16 cellular contexts compared by ENCODE assay signal in genomic region chr16:12064291-12064690, GRCh38.
DNase-seq lines count a peak whose midpoint lies in the region; ATAC-seq and TF ChIP-seq lines count a peak whose summit lies in the region.
"Had no signal": no experiment of that assay in that cellular context is flagged by ENCODE, and none has a peak within 500 bp of the region (broad histone marks: within the 10 kb centered on the region; RNA-seq: fewer than 3 reads in every experiment).

No MANE protein-coding gene starts in this region.

- peaks cover 27% of the 10 kb centered on the region for H3K4me1 Mint-ChIP-seq in MCF 10A (ENCODE audit: insufficient read depth, unreplicated experiment)
- peaks cover 13% of the 10 kb centered on the region for H3K4me1 Mint-ChIP-seq in chondrocyte (ENCODE audit: low read depth)
- peaks cover 37% of the 10 kb centered on the region for H3K4me1 Mint-ChIP-seq in stimulated activated memory B cell treated with anti-CD40 and anti-IgM and Interleukin-4, amounts not matched to agents 10 μg/mL and 1 μg/mL and 100 μg/mL, for 72 hours

- no TSS peak for BruUV-seq in MCF 10A (replicated peaks; lab: Mats Ljungman, UMichigan)
- no TSS peak for BruUV-seq in mammary epithelial cell (replicated peaks; lab: Mats Ljungman, UMichigan)

- 87% methylated on average over 5 of the region's 11 CpGs for whole genome bisulfite sequencing in mammary epithelial cell (ENCODE audit: low coverage, missing lambda C conversion rate)

- H3K9me3 Mint-ChIP-seq in MCF 10A (ENCODE audit: unreplicated experiment) (no peaks in the 10 kb centered on the region), chondrocyte (ENCODE audit: low read depth) (no peaks in the 10 kb centered on the region)
- H3K9me3 Mint-ChIP-seq in stimulated activated memory B cell treated with anti-CD40 and anti-IgM and Interleukin-4, amounts not matched to agents 10 μg/mL and 1 μg/mL and 100 μg/mL, for 72 hours: no peaks in the 10 kb centered on the region
- H3K9me3 Mint-ChIP-seq: CD4-positive, CD25-positive, alpha-beta regulatory T cell; HFFc6 had no signal

- TF ChIP-seq CTCF in MCF 10A (IDR thresholded peaks at IDR 0.05; ENCODE audit: unreplicated experiment) (no peak), mammary epithelial cell (conservative IDR thresholded peaks at IDR 0.05 in 1 of 2, IDR thresholded peaks at IDR 0.05 in 1 of 2; ENCODE audit: extremely low read depth in 1 of 2, insufficient read depth in 1 of 2, low read depth in 1 of 2, low read length in 2 of 2) (no peak), chondrocyte (IDR thresholded peaks at IDR 0.05) (no peak), vagina (IDR thresholded peaks at IDR 0.05) (no peak)

- H3K4me3 Mint-ChIP-seq in MCF 10A (ENCODE audit: unreplicated experiment): no peak overlapping the region
- H3K4me3 Mint-ChIP-seq in chondrocyte (ENCODE audit: unreplicated experiment): no peak overlapping the region
- H3K4me3 Mint-ChIP-seq in stimulated activated memory B cell treated with anti-CD40 and anti-IgM and Interleukin-4, amounts not matched to agents 10 μg/mL and 1 μg/mL and 100 μg/mL, for 72 hours: no peak overlapping the region
- H3K4me3 Mint-ChIP-seq: CD4-positive, CD25-positive, alpha-beta regulatory T cell had no signal

- no peak for TF ChIP-seq POLR2A in vagina (IDR thresholded peaks at IDR 0.05)

- DNase-seq in MCF 10A (ENCODE audit: unreplicated experiment) (no peak), mammary epithelial cell (no peak), chondrocyte (ENCODE audit: low spot score) (peak; percentile 79), vagina (ENCODE audit: extremely low spot score in 2 of 2) (no peak), NCI-H2081 (lab: John Stamatoyannopoulos, UW) (no peak), HAP-1 (ENCODE audit: low spot score in 2 of 2) (no peak), NCI-H1436 treated with DMSO at 0.1 percent for 48 hours (lab: John Stamatoyannopoulos, UW) (no peak)
- DNase-seq: 8988T; AML-193; CD4-positive, CD25-positive, alpha-beta regulatory T cell; DMS53; GF-D8; HCEC 1CT; HFFc6 had no signal

- no peaks in the 10 kb centered on the region for H4K20me1 ChIP-seq in mammary epithelial cell (ENCODE audit: insufficient read depth, low read length)
- H4K20me1 ChIP-seq: BLaER1 had no signal

- H3K36me3 Mint-ChIP-seq in MCF 10A (ENCODE audit: insufficient read depth, unreplicated experiment): peaks cover 6% of the 10 kb centered on the region
- no peaks in the 10 kb centered on the region for H3K36me3 Mint-ChIP-seq in chondrocyte (ENCODE audit: low read depth)
- H3K36me3 Mint-ChIP-seq in stimulated activated memory B cell treated with anti-CD40 and anti-IgM and Interleukin-4, amounts not matched to agents 10 μg/mL and 1 μg/mL and 100 μg/mL, for 72 hours: peaks cover 46% of the 10 kb centered on the region
- H3K36me3 Mint-ChIP-seq: CD4-positive, CD25-positive, alpha-beta regulatory T cell had no signal

- in situ Hi-C loops in mammary epithelial cell (cut with MboI; ENCODE audit: low sequenced_read_pairs in 2 of 2): loop anchor here in 1 of 2 donors (25.0 kb wide), 2 partner anchors 202 to 652 kb away; partner anchors contain the start of gene RSL1D1
- in situ Hi-C loops in HAP-1 (cut with MboI; ENCODE audit: low sequenced_read_pairs): loop anchor here (10.0 to 25.0 kb wide), 3 partner anchors 119 to 677 kb away; partner anchors contain the start of gene NPIPB2

- H3K27me3 ChIP-seq in mammary epithelial cell (ENCODE audit: insufficient read depth, low read length) (no peaks in the 10 kb centered on the region), vagina (no peaks in the 10 kb centered on the region), HAP-1 (ENCODE audit: low read depth) (no peaks in the 10 kb centered on the region)
- H3K27me3 ChIP-seq: BLaER1 had no signal

- CTCF ChIA-PET in MCF 10A (lab: Yijun Ruan, JAX): interaction anchor here (1.2 to 5.3 kb wide), 3 partner anchors 93 to 116 kb away, joined by 4 to 44 read pairs (median 13); no protein-coding TSS in a partner anchor
- CTCF ChIA-PET in mammary epithelial cell (lab: Charles Lee; ENCODE audit: low non-redundant PET): no interaction called here

- H3K27ac Mint-ChIP-seq in MCF 10A (ENCODE audit: low read depth, unreplicated experiment) (peak overlapping the region; percentile 76), chondrocyte (ENCODE audit: unreplicated experiment) (no peak overlapping the region)
- peak overlapping the region; percentile 56 for H3K27ac Mint-ChIP-seq in stimulated activated memory B cell treated with anti-CD40 and anti-IgM and Interleukin-4, amounts not matched to agents 10 μg/mL and 1 μg/mL and 100 μg/mL, for 72 hours

- H3K27ac ChIP-seq in mammary epithelial cell (ENCODE audit: insufficient read depth, low read depth, low read length): no peak overlapping the region
- H3K27ac ChIP-seq in vagina: peak overlapping the region; percentile 79
- H3K27ac ChIP-seq: BLaER1 had no signal

- H3K27me3 Mint-ChIP-seq in MCF 10A (ENCODE audit: insufficient read depth, unreplicated experiment) (no peaks in the 10 kb centered on the region), chondrocyte (ENCODE audit: low read depth) (no peaks in the 10 kb centered on the region)
- H3K27me3 Mint-ChIP-seq in stimulated activated memory B cell treated with anti-CD40 and anti-IgM and Interleukin-4, amounts not matched to agents 10 μg/mL and 1 μg/mL and 100 μg/mL, for 72 hours: no peaks in the 10 kb centered on the region
- H3K27me3 Mint-ChIP-seq: CD4-positive, CD25-positive, alpha-beta regulatory T cell had no signal

- ATAC-seq in stimulated activated memory B cell treated with anti-CD40 and anti-IgM and Interleukin-4, amounts not matched to agents 10 μg/mL and 1 μg/mL and 100 μg/mL, for 72 hours: no peak

- H3K4me3 ChIP-seq in mammary epithelial cell (replicated peaks in 1 of 3; ENCODE audit: insufficient read depth in 1 of 3, low read depth in 2 of 3, low read length in 3 of 3) (no peak overlapping the region), vagina (no peak overlapping the region), HAP-1 (no peak overlapping the region)
- H3K4me3 ChIP-seq: BLaER1 had no signal

- POLR2A ChIA-PET in MCF 10A (lab: Yijun Ruan, JAX): interaction anchor here (0.9 kb wide), 1 partner anchor 157 kb away, joined by 3 read pairs; no protein-coding TSS in a partner anchor

- H3K9me3 ChIP-seq in mammary epithelial cell (replicated peaks; ENCODE audit: insufficient read depth, low read length) (no peaks in the 10 kb centered on the region), vagina (no peaks in the 10 kb centered on the region), HAP-1 (no peaks in the 10 kb centered on the region)
- H3K9me3 ChIP-seq: BLaER1 had no signal

- dilution Hi-C loops in mammary epithelial cell (cut with HindIII; ENCODE audit: low sequenced_read_pairs): no loop called here

- H3K36me3 ChIP-seq in mammary epithelial cell (ENCODE audit: insufficient read depth, low read length) (no peaks in the 10 kb centered on the region), vagina (peaks cover 0 to 2% of the 10 kb centered on the region in 2 donors), HAP-1 (replicated peaks) (no peaks in the 10 kb centered on the region)

- no peaks in the 10 kb centered on the region for H3K79me2 ChIP-seq in mammary epithelial cell (ENCODE audit: insufficient read depth, low read length)

- no peak overlapping the region for H2AFZ ChIP-seq in mammary epithelial cell (ENCODE audit: low read depth, low read length)

- intact Hi-C loops in MCF 10A (cut with micrococcal nuclease): no loop called here
- intact Hi-C loops in mammary epithelial cell (cut with micrococcal nuclease): loop anchor here (10.0 kb wide), 1 partner anchor 149 kb away; the partner anchor contains the start of gene GSPT1
- intact Hi-C loops in vagina (cut with DNase I): loop anchor here (10.0 kb wide), 1 partner anchor 89 kb away; the partner anchor contains the start of gene SNX29

- H3K4me2 ChIP-seq in mammary epithelial cell (ENCODE audit: insufficient read depth, low read depth, low read length): no peak overlapping the region
- H3K4me2 ChIP-seq: BLaER1 had no signal

- H3K4me1 ChIP-seq in mammary epithelial cell (ENCODE audit: insufficient read depth, low read length) (peaks cover 20% of the 10 kb centered on the region), vagina (peaks cover 31% of the 10 kb centered on the region), HAP-1 (no peaks in the 10 kb centered on the region)

- no peak overlapping the region for H3K9ac ChIP-seq in mammary epithelial cell (ENCODE audit: insufficient read depth, low read length)
- H3K9ac ChIP-seq: BLaER1 had no signal
